ENCODE assay signal across 11 cellular contexts in the genomic region with DNA sequence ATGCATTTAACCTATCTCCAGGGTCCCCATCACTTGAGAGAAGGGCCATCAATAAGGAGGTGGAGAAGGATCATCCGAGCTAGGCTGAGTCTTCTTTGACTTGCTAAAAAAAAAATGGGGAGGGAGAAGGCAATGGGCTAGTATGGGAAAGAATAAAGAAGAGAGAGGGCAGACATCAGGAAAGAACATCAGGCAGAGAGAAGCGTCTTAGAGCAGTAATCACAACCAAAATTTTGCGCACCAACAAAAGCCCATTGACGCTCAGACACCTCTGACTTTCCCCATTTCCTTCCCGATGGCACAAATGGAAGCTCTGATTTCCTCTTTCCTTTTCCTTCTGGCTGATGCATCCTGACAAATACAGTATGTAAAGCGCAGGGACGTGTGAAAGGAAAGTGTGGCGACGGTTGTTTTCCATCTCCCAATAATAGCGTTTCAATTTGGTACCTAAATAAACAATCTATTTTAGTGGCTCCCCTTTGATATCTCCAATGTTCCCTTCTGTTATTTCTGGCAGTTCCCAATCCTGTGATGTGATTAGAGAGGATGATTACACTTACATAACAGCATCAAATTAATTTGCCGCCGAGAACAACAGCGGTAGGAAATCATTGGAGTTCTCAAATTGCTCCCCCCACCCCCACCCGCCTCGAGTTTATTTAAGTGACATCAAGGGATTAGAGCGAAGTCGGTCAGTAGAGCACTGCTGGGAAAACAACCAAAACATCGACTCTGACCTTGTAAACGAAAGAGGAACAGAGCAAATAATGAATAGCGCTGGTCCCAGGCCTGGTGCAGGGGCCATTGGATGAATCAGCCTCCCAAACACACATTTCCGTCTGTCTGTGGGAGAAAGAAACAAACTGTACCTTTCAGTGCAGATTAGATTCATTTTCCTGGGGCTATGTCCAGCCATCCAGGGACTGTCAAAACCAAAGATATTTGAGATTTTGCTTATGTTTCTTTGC.
DNase-seq lines count a peak whose midpoint lies in the region; ATAC-seq and TF ChIP-seq lines count a peak whose summit lies in the region.
"Had no signal": no experiment of that assay in that cellular context is flagged by ENCODE, and none has a peak within 500 bp of the region (broad histone marks: within the 10 kb centered on the region; RNA-seq: fewer than 3 reads in every experiment).

No MANE protein-coding gene starts in this region.

- in situ Hi-C loops in brain microvascular endothelial cell (cut with HindIII; ENCODE audit: low pct_ligation_motif_present, low sequenced_read_pairs), result loop anchor here (25.0 kb wide), 1 partner anchor 90 kb away; no protein-coding TSS in a partner anchor
- in situ Hi-C loops in GM23248 (cut with MboI), result no loop called here

- H3F3A ChIP-seq in GM23248 (ENCODE audit: insufficient read depth), result no peaks in the 10 kb centered on the region

- no peak overlapping the region for H3K9ac ChIP-seq in stomach smooth muscle (ENCODE audit: low read length in 2 of 2)
- H3K9ac ChIP-seq in GM23248, result no peak overlapping the region
- H3K9ac ChIP-seq: neural progenitor cell had no signal

- no peak overlapping the region for H3K27ac Mint-ChIP-seq in natural killer cell
- no peak overlapping the region for H3K27ac Mint-ChIP-seq in activated T-helper 2 cell treated with anti-CD3 and anti-CD28 coated beads, Interferon-gamma antibody, Interleukin-2, Interleukin-4, amounts not matched to agents 10 μg/mL and 5 μg/mL and 100 μg/mL, durations not matched to agents 14 hours and 24 hours and 36 hours
- H3K27ac Mint-ChIP-seq: activated naive CD8-positive, alpha-beta T cell treated with anti-CD3 and anti-CD28 coated beads, Interleukin-2, amount 10 ng/mL, durations not matched to agents 7 days and 5 days; neural progenitor cell had no signal

- H3K9me3 Mint-ChIP-seq in natural killer cell, result no peaks in the 10 kb centered on the region
- H3K9me3 Mint-ChIP-seq in activated T-helper 2 cell treated with anti-CD3 and anti-CD28 coated beads, Interferon-gamma antibody, Interleukin-2, Interleukin-4, amounts not matched to agents 10 μg/mL and 5 μg/mL and 100 μg/mL, durations not matched to agents 14 hours and 24 hours and 36 hours, result no peaks in the 10 kb centered on the region
- H3K9me3 Mint-ChIP-seq: activated naive CD8-positive, alpha-beta T cell treated with anti-CD3 and anti-CD28 coated beads, Interleukin-2, amount 10 ng/mL, durations not matched to agents 7 days and 5 days; neural progenitor cell had no signal

- no peaks in the 10 kb centered on the region for H3K36me3 ChIP-seq in brain microvascular endothelial cell (replicated peaks)
- no peaks in the 10 kb centered on the region for H3K36me3 ChIP-seq in stomach smooth muscle (ENCODE audit: control insufficient read depth in 2 of 2, insufficient read depth in 2 of 2, low read length in 2 of 2)
- H3K36me3 ChIP-seq in GM23248 (ENCODE audit: low read depth), result no peaks in the 10 kb centered on the region
- H3K36me3 ChIP-seq: neural progenitor cell had no signal

- H3K27me3 ChIP-seq in brain microvascular endothelial cell (replicated peaks) (no peaks in the 10 kb centered on the region), stomach smooth muscle (ENCODE audit: control insufficient read depth in 1 of 2, insufficient read depth in 2 of 2, low read length in 2 of 2) (no peaks in the 10 kb centered on the region), GM23248 (replicated peaks; ENCODE audit: insufficient read depth) (no peaks in the 10 kb centered on the region)
- H3K27me3 ChIP-seq: neural progenitor cell had no signal

- H4K20me1 ChIP-seq in GM23248 (ENCODE audit: insufficient read depth), result no peaks in the 10 kb centered on the region

- no peak overlapping the region for H2AFZ ChIP-seq in GM23248
- H2AFZ ChIP-seq: neural progenitor cell had no signal

- H3K9me3 ChIP-seq in stomach smooth muscle (ENCODE audit: control insufficient read depth in 2 of 2, low read length in 2 of 2) (no peaks in the 10 kb centered on the region), GM23248 (ENCODE audit: low read depth) (no peaks in the 10 kb centered on the region)

- WGBS in GM23248 (ENCODE audit: low coverage in 1 of 2, low lambda C conversion rate in 2 of 2, missing lambda C conversion rate in 2 of 2), 2 experiments, result 83 to 84% methylated on average over 21 of the region's 21 CpGs

- DNase-seq in MV-4-11 (lab: John Stamatoyannopoulos, UW) (peak; percentile 73), brain microvascular endothelial cell (peak; percentile 88), kidney tubule cell (ENCODE audit: low spot score) (peak; percentile 13), AG08395 (ENCODE audit: low spot score) (no peak), GM23248 (no peak), natural killer cell (no peak)
- DNase-seq in activated T-helper 2 cell treated with anti-CD3 and anti-CD28 coated beads, Interferon-gamma antibody, Interleukin-2, Interleukin-4, amounts not matched to agents 10 μg/mL and 5 μg/mL and 100 μg/mL, durations not matched to agents 14 hours and 24 hours and 36 hours (ENCODE audit: low spot score), result no peak
- DNase-seq: activated naive CD8-positive, alpha-beta T cell treated with anti-CD3 and anti-CD28 coated beads, Interleukin-2, amount 10 ng/mL, durations not matched to agents 7 days and 5 days; SIG-M5 had no signal

- no peaks in the 10 kb centered on the region for H3K36me3 Mint-ChIP-seq in natural killer cell
- no peaks in the 10 kb centered on the region for H3K36me3 Mint-ChIP-seq in activated T-helper 2 cell treated with anti-CD3 and anti-CD28 coated beads, Interferon-gamma antibody, Interleukin-2, Interleukin-4, amounts not matched to agents 10 μg/mL and 5 μg/mL and 100 μg/mL, durations not matched to agents 14 hours and 24 hours and 36 hours (ENCODE audit: low read depth)
- H3K36me3 Mint-ChIP-seq: activated naive CD8-positive, alpha-beta T cell treated with anti-CD3 and anti-CD28 coated beads, Interleukin-2, amount 10 ng/mL, durations not matched to agents 7 days and 5 days; neural progenitor cell had no signal

- no peak overlapping the region for H3K4me2 ChIP-seq in GM23248 (ENCODE audit: unreplicated experiment)
- H3K4me2 ChIP-seq: neural progenitor cell had no signal

- H3K4me3 Mint-ChIP-seq in natural killer cell, result no peak overlapping the region
- H3K4me3 Mint-ChIP-seq in activated T-helper 2 cell treated with anti-CD3 and anti-CD28 coated beads, Interferon-gamma antibody, Interleukin-2, Interleukin-4, amounts not matched to agents 10 μg/mL and 5 μg/mL and 100 μg/mL, durations not matched to agents 14 hours and 24 hours and 36 hours (ENCODE audit: low read depth), result no peak overlapping the region
- H3K4me3 Mint-ChIP-seq: activated naive CD8-positive, alpha-beta T cell treated with anti-CD3 and anti-CD28 coated beads, Interleukin-2, amount 10 ng/mL, durations not matched to agents 7 days and 5 days; neural progenitor cell had no signal

- H3K27ac ChIP-seq in brain microvascular endothelial cell (peak overlapping the region; percentile 76), stomach smooth muscle (ENCODE audit: low read length) (peak overlapping the region; percentile 18), GM23248 (no peak overlapping the region)
- H3K27ac ChIP-seq: neural progenitor cell had no signal

- H3K4me3 ChIP-seq in brain microvascular endothelial cell (ENCODE audit: low read depth, low read length) (no peak overlapping the region), stomach smooth muscle (ENCODE audit: low read length in 2 of 2) (peak overlapping the region in 1 of 2 donors; percentile 35), GM23248 (no peak overlapping the region)
- H3K4me3 ChIP-seq: neural progenitor cell had no signal

- ATAC-seq in natural killer cell, result no peak

- no peaks in the 10 kb centered on the region for H3K79me2 ChIP-seq in GM23248 (ENCODE audit: insufficient read depth)

- intact Hi-C loops in natural killer cell (cut with micrococcal nuclease), result no loop called here
- intact Hi-C loops in activated T-helper 2 cell treated with anti-CD3 and anti-CD28 coated beads, Interferon-gamma antibody, Interleukin-2, Interleukin-4, amounts not matched to agents 10 μg/mL and 5 μg/mL and 100 μg/mL, durations not matched to agents 14 hours and 24 hours and 36 hours (cut with micrococcal nuclease), result no loop called here

- peaks cover 6% of the 10 kb centered on the region for H3K4me1 ChIP-seq in stomach smooth muscle (ENCODE audit: control insufficient read depth, insufficient read depth, low read length)
- H3K4me1 ChIP-seq in GM23248 (ENCODE audit: insufficient read depth), result no peaks in the 10 kb centered on the region
- H3K4me1 ChIP-seq: neural progenitor cell had no signal

- no peaks in the 10 kb centered on the region for H3K9me2 ChIP-seq in GM23248 (ENCODE audit: insufficient read depth)

- peaks cover 8 to 9% of the 10 kb centered on the region in 2 donors for H3K27me3 Mint-ChIP-seq in natural killer cell (ENCODE audit: low read depth in 2 of 2)
- peaks cover 24% of the 10 kb centered on the region for H3K27me3 Mint-ChIP-seq in activated T-helper 2 cell treated with anti-CD3 and anti-CD28 coated beads, Interferon-gamma antibody, Interleukin-2, Interleukin-4, amounts not matched to agents 10 μg/mL and 5 μg/mL and 100 μg/mL, durations not matched to agents 14 hours and 24 hours and 36 hours (ENCODE audit: low read depth)
- H3K27me3 Mint-ChIP-seq: activated naive CD8-positive, alpha-beta T cell treated with anti-CD3 and anti-CD28 coated beads, Interleukin-2, amount 10 ng/mL, durations not matched to agents 7 days and 5 days had no signal

- no peak for TF ChIP-seq CTCF in brain microvascular endothelial cell (IDR thresholded peaks at IDR 0.05; ENCODE audit: low read depth, low read length, missing control alignments)
- no peak for TF ChIP-seq CTCF in natural killer cell (IDR thresholded peaks at IDR 0.05)

- H3K4me1 Mint-ChIP-seq in natural killer cell, result no peaks in the 10 kb centered on the region
- no peaks in the 10 kb centered on the region for H3K4me1 Mint-ChIP-seq in activated T-helper 2 cell treated with anti-CD3 and anti-CD28 coated beads, Interferon-gamma antibody, Interleukin-2, Interleukin-4, amounts not matched to agents 10 μg/mL and 5 μg/mL and 100 μg/mL, durations not matched to agents 14 hours and 24 hours and 36 hours (ENCODE audit: low read depth)
- H3K4me1 Mint-ChIP-seq: activated naive CD8-positive, alpha-beta T cell treated with anti-CD3 and anti-CD28 coated beads, Interleukin-2, amount 10 ng/mL, durations not matched to agents 7 days and 5 days; neural progenitor cell had no signal

Comparison
In these comparisons a context has a peak if more than half of its experiments do, and no peak if none do; other contexts are left out.
1. DNase-seq: peak in MV-4-11 (single experiment), brain microvascular endothelial cell (single experiment) and kidney tubule cell (single experiment); none in AG08395 (single experiment), GM23248 (single experiment), natural killer cell (single experiment) and activated T-helper 2 cell treated with anti-CD3 and anti-CD28 coated beads, Interferon-gamma antibody, Interleukin-2, Interleukin-4, amounts not matched to agents 10 μg/mL and 5 μg/mL and 100 μg/mL, durations not matched to agents 14 hours and 24 hours and 36 hours (single experiment).